1 cellular context compared by ENCODE assay signal in genomic region chr1:15465674-15466073, GRCh38.
TF ChIP-seq lines count a peak whose summit lies in the region.

No MANE protein-coding gene starts in this region.

TF ChIP-seq in K562, 482 proteins besides CTCF, POLR2A, EP300 and RAD21:
- TF ChIP-seq USF1 (CRISPR knock-in tag; IDR thresholded peaks at IDR 0.05) (peak; percentile 78), USF2 (CRISPR knock-in tag; IDR thresholded peaks at IDR 0.05) (peak; percentile 66), CBX3 (IDR thresholded peaks at IDR 0.05; ENCODE audit: borderline replicate concordance in 1 of 2, low read length in 2 of 2) (peak in 1 of 2 experiments; percentile 27; a peak in 1 of 3 replicates), NFYB (IDR thresholded peaks at IDR 0.05; ENCODE audit: extremely low read depth, insufficient read length) (peak; percentile 35), CBFB (CRISPR knock-in tag; IDR thresholded peaks at IDR 0.05) (no peak), THAP7 (CRISPR knock-in tag; IDR thresholded peaks at IDR 0.05) (no peak), SPI1 (IDR thresholded peaks at IDR 0.05; ENCODE audit: borderline replicate concordance, low read depth, low read length) (peak; percentile 48; the same call in 1 of the 2 replicates), RAD51 (IDR thresholded peaks at IDR 0.05; ENCODE audit: borderline replicate concordance, low read depth) (peak; percentile 51; the same call in 1 of the 2 replicates)
TF ChIP-seq in K562: peak in this region for 6.
